21 cellular contexts compared by ENCODE assay signal in genomic region chr11:15232496-15232895, GRCh38.
"Had no signal": no experiment of that assay in that cellular context is flagged by ENCODE, and none has a peak within 500 bp of the region (broad histone marks: within the 10 kb centered on the region; RNA-seq: fewer than 3 reads in every experiment).

No MANE protein-coding gene starts in this region.

- H3K27ac ChIP-seq: colonic mucosa, epithelial cell of prostate, esophagus muscularis mucosa, foreskin keratinocyte, gastroesophageal sphincter, heart left ventricle, hepatocyte, left lung, lower lobe of right lung had no signal

- H3K27me3 ChIP-seq: colonic mucosa, esophagus muscularis mucosa, foreskin keratinocyte, gastroesophageal sphincter, heart left ventricle, hepatocyte, left lung had no signal

- H3K9me3 ChIP-seq: colonic mucosa, esophagus muscularis mucosa, gastroesophageal sphincter, heart left ventricle, left lung, lower lobe of right lung, mucosa of descending colon had no signal

- H3K79me2 ChIP-seq: hepatocyte had no signal

- H3K4me2 ChIP-seq: hepatocyte had no signal

- H3K4me3 ChIP-seq: colonic mucosa, esophagus muscularis mucosa, gastroesophageal sphincter, heart left ventricle, hepatocyte, left lung, lower lobe of right lung, mucosa of descending colon had no signal

- H3K36me3 ChIP-seq: colonic mucosa, esophagus muscularis mucosa, gastroesophageal sphincter, heart left ventricle, left lung, lower lobe of right lung had no signal

- H3K4me1 ChIP-seq: colonic mucosa, esophagus muscularis mucosa, foreskin keratinocyte, gastroesophageal sphincter, heart left ventricle, left lung, lower lobe of right lung had no signal

- DNase-seq: colonic mucosa; cortex of kidney; effector CD8-positive, alpha-beta T cell; effector memory CD8-positive, alpha-beta T cell; foreskin keratinocyte; heart left ventricle; hypothalamus; immature natural killer cell; islet precursor cell; kidney; left colon; left lung; left ventricle myocardium superior; lower lobe of right lung; mesenchymal stem cell; mucosa of descending colon; naive B cell had no signal

- H2AFZ ChIP-seq: hepatocyte had no signal
